ENCODE assay signal across 8 cellular contexts in the genomic region with DNA sequence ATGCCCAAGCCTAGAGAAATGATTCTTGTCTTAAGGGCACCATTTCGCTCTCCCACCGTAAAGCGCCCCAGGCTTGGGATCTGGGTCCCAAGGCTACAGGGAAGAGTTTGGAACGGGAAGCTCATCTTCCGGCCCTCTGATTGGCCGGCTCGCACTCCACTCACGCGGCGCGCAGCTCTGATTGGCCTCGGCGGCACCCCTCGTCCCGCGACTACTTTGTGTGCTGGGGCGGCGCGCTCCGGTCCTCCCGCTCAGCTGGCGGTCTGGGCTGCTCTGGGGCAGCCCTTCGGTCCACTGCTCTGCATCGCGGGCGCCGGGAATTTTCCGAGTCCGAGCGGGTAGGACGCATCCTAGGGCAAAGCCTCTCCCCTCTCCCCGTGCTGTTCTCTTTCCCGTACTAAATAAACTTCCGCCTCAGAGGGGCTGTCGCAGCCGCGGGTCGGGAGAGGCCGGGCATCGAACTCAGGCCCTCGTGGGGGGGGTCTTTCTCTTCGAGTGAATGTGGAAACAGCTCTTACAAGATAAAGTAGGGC. TPM values are rescaled to one million over a fixed set of nuclear protein-coding genes. Genes with fewer than 3 reads are reported as not detected.
DNase-seq lines count a peak whose midpoint lies in the region; ATAC-seq, FAIRE-seq and TF ChIP-seq lines count a peak whose summit lies in the region.

No MANE protein-coding gene starts in this region.

- no peaks in the 10 kb centered on the region for H3K36me3 Mint-ChIP-seq in activated T-cell treated with anti-CD3 and anti-CD28 coated beads, Interleukin-2, amount 50 U/mL, for 4 hours (ENCODE audit: insufficient read depth)

- H3K27ac ChIP-seq in HUES64 (ENCODE audit: low read depth, low read length) (peak overlapping the region; percentile 93), muscle layer of duodenum (ENCODE audit: low read length) (peak overlapping the region; percentile 88)

- H3K27me3 ChIP-seq in HUES64 (ENCODE audit: insufficient read depth, low read length): no peaks in the 10 kb centered on the region
- H3K27me3 ChIP-seq in muscle layer of duodenum (ENCODE audit: low read depth, low read length): no peaks in the 10 kb centered on the region

- H3K4me1 ChIP-seq in HUES64 (ENCODE audit: insufficient read depth, low read length) (peaks cover 15% of the 10 kb centered on the region), muscle layer of duodenum (ENCODE audit: control insufficient read depth in 1 of 2, insufficient read depth in 2 of 2, low read length in 2 of 2) (peaks cover 0 to 3% of the 10 kb centered on the region in 2 donors)

- H3K9ac ChIP-seq in HUES64 (ENCODE audit: low read depth, low read length): peak overlapping the region; percentile 85

- H3K9me3 ChIP-seq in HUES64 (ENCODE audit: insufficient read depth, low read depth, low read length): no peaks in the 10 kb centered on the region
- no peaks in the 10 kb centered on the region for H3K9me3 ChIP-seq in muscle layer of duodenum (ENCODE audit: control insufficient read depth in 1 of 2, low read length in 2 of 2)

- H3K4me3 ChIP-seq in HUES64 (ENCODE audit: low read length): peak overlapping the region; percentile 84
- H3K4me3 ChIP-seq in muscle layer of duodenum (ENCODE audit: low read depth in 1 of 2, low read length in 2 of 2): peak overlapping the region; percentile 89 to 99

- no peaks in the 10 kb centered on the region for H3K9me3 Mint-ChIP-seq in activated T-cell treated with anti-CD3 and anti-CD28 coated beads, Interleukin-2, amount 50 U/mL, for 4 hours

- FAIRE-seq in D721Med (lab: Jason Lieb, UNC): no peak

- H3K36me3 ChIP-seq in HUES64 (ENCODE audit: insufficient read depth, low read length) (no peaks in the 10 kb centered on the region), muscle layer of duodenum (ENCODE audit: control insufficient read depth in 1 of 2, insufficient read depth in 2 of 2, low read length in 2 of 2) (no peaks in the 10 kb centered on the region)

- peak; percentile 61 for ATAC-seq in GM21423 (IDR thresholded peaks at IDR 0.05; ENCODE audit: unreplicated experiment)
- peak; percentile 62 to 64 for ATAC-seq in activated T-cell treated with anti-CD3 and anti-CD28 coated beads, Interleukin-2, amount 50 U/mL, for 4 hours
- peak; percentile 83 for ATAC-seq in esophagus mucosa

- peak overlapping the region; percentile 97 for H3K4me3 Mint-ChIP-seq in activated T-cell treated with anti-CD3 and anti-CD28 coated beads, Interleukin-2, amount 50 U/mL, for 4 hours

- WGBS in HUES64: under 1% methylated on average over 42 of the region's 42 CpGs

- peak; percentile 34 for DNase-seq in D721Med (ENCODE audit: insufficient read length, low spot score)
- peak; percentile 86 for DNase-seq in OCI-M1 (lab: John Stamatoyannopoulos, UW)
- DNase-seq in activated T-cell treated with anti-CD3 and anti-CD28 coated beads, Interleukin-2, amount 50 U/mL, for 4 hours: peak; percentile 70
- peak; percentile 55 for DNase-seq in stimulated activated CD8-positive, alpha-beta memory T cell treated with anti-CD3 and anti-CD28 coated beads, Interleukin-7, amount 100 ng/mL, for 24 hours (ENCODE audit: low read depth)

- no peaks in the 10 kb centered on the region for H3K27me3 Mint-ChIP-seq in activated T-cell treated with anti-CD3 and anti-CD28 coated beads, Interleukin-2, amount 50 U/mL, for 4 hours (ENCODE audit: low read depth)

- no peak for TF ChIP-seq CTCF in D721Med (IDR thresholded peaks at IDR 0.05; ENCODE audit: insufficient read depth, missing control alignments)

- H3K4me1 Mint-ChIP-seq in activated T-cell treated with anti-CD3 and anti-CD28 coated beads, Interleukin-2, amount 50 U/mL, for 4 hours (ENCODE audit: low read depth): peaks cover 33% of the 10 kb centered on the region

RNA-seq across cellular contexts. Expression of a gene that starts 0.8 kb away (rescaled TPM):
- polyA plus RNA-seq in HUES64 (2013, experiment 1 of 2): 29.6 TPM
- 34.6 TPM for polyA plus RNA-seq in HUES64 (2013, experiment 2 of 2)
- 10 to 100 TPM; 29.2 to 38.4 (median 30.9) TPM for total RNA-seq in activated T-cell treated with anti-CD3 and anti-CD28 coated beads, Interleukin-2, amount 50 U/mL, for 4 hours
- 10.1 TPM for total RNA-seq in esophagus mucosa

Comparison
In these comparisons a context has a peak if more than half of its experiments do, and no peak if none do; other contexts are left out.
1. Peak in every context shown above with its lines: DNase-seq, ATAC-seq, H3K4me3 ChIP-seq and H3K27ac ChIP-seq.
2. DNase-seq: peak in every context shown above with its lines; median percentile 86 in OCI-M1; 70 in activated T-cell treated with anti-CD3 and anti-CD28 coated beads, Interleukin-2, amount 50 U/mL, for 4 hours; 55 in stimulated activated CD8-positive, alpha-beta memory T cell treated with anti-CD3 and anti-CD28 coated beads, Interleukin-7, amount 100 ng/mL, for 24 hours; 34 in D721Med.